ENCODE assay signal across 10 cellular contexts in the genomic region with DNA sequence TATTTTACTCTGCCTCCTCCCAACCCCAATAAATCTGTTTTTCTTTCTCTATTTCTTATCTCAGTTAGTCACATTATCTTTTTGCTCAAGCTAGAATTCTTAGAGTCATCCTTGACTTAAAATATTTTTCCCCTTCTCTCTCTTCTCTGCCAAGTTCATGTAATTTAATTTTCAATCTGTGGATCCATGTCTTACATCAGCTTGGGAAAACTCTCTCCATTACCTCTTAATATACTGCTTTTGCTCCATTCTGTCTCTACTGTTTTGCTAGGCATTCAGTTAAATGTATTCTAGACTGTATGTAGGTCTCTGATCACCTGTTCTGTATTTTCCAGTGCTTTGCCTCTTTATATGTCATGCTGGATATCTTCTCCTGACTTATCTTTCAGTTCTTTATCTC. TPM values are rescaled to one million over a fixed set of nuclear protein-coding genes. Genes with fewer than 3 reads are reported as not detected.
"Had no signal": no experiment of that assay in that cellular context is flagged by ENCODE, and none has a peak within 500 bp of the region (broad histone marks: within the 10 kb centered on the region; RNA-seq: fewer than 3 reads in every experiment).

No MANE protein-coding gene starts in this region.

- H3K27ac ChIP-seq: GM23248 had no signal

- H3K36me3 ChIP-seq: HAP-1 had no signal

- H2AFZ ChIP-seq: GM23248, GM23338 had no signal

- H3K4me2 ChIP-seq: GM23338 had no signal

- ATAC-seq: GM23338, HCT116 had no signal

- H3K4me3 ChIP-seq: GM23248, GM23338, HAP-1 had no signal

- H3K9ac ChIP-seq: GM23248 had no signal

- H3K4me1 ChIP-seq: HAP-1 had no signal

- DNase-seq: GM23248, GOT3, H7, H9, HCEC 1CT, HFFc6 had no signal

RNA-seq across cellular contexts. Expression of gene NR1H4, which starts 51.0 kb away (rescaled TPM):
- total RNA-seq: GM23248, GM23338, H1, H7, H9, HFFc6 had no signal
